In genomic region chr5:137636846-137637515, GRCh38 we compare ENCODE assay signal across 16 cellular contexts.
DNase-seq lines count a peak whose midpoint lies in the region; ATAC-seq and TF ChIP-seq lines count a peak whose summit lies in the region.
"Had no signal": no experiment of that assay in that cellular context is flagged by ENCODE, and none has a peak within 500 bp of the region (broad histone marks: within the 10 kb centered on the region; RNA-seq: fewer than 3 reads in every experiment).

No MANE protein-coding gene starts in this region.

- TF ChIP-seq POLR2A in adrenal gland (IDR thresholded peaks at IDR 0.05) (no peak), esophagus muscularis mucosa (IDR thresholded peaks at IDR 0.05; ENCODE audit: low read depth) (no peak)

- H3K9me3 ChIP-seq in H9 (ENCODE audit: control insufficient read depth, low read depth, low read length), result no peaks in the 10 kb centered on the region
- H3K9me3 ChIP-seq in adrenal gland (replicated peaks in 1 of 3), result no peaks in the 10 kb centered on the region
- no peaks in the 10 kb centered on the region for H3K9me3 ChIP-seq in esophagus muscularis mucosa
- no peaks in the 10 kb centered on the region for H3K9me3 ChIP-seq in neural progenitor cell (ENCODE audit: low read depth)
- no peaks in the 10 kb centered on the region for H3K9me3 ChIP-seq in hepatocyte (ENCODE audit: low read depth)
- no peaks in the 10 kb centered on the region for H3K9me3 ChIP-seq in left lung
- H3K9me3 ChIP-seq: HAP-1 had no signal

- no peak overlapping the region for H4K91ac ChIP-seq in H9 (ENCODE audit: insufficient read length, low read depth, low read length)

- DNase-seq in H9 (no peak), adrenal gland (no peak), esophagus muscularis mucosa (ENCODE audit: extremely low spot score) (peak; percentile 68), neural progenitor cell (ENCODE audit: low spot score) (no peak), GM10266 (ENCODE audit: extremely low spot score) (no peak), hepatocyte (ENCODE audit: low spot score) (no peak), left lung (no peak), NCI-H2081 treated with DMSO at 0.1 percent for 48 hours (lab: John Stamatoyannopoulos, UW) (no peak)
- DNase-seq: ACHN; Calu3; CD4-positive, CD25-positive, alpha-beta regulatory T cell; DMS 273 treated with DMSO at 0.1 percent for 48 hours; GOT3 had no signal

- H3K23ac ChIP-seq in H9 (ENCODE audit: insufficient read length, low read depth, low read length), result no peak overlapping the region

- no peak overlapping the region for H3K18ac ChIP-seq in H9 (ENCODE audit: insufficient read length, low read depth, low read length)

- H3K27ac Mint-ChIP-seq in H9, result peak overlapping the region in 2 of 3 experiments; percentile 26 to 79; a peak in 2 of 7 replicates
- H3K27ac Mint-ChIP-seq in neural progenitor cell, result peak overlapping the region; percentile 72
- H3K27ac Mint-ChIP-seq: CD4-positive, CD25-positive, alpha-beta regulatory T cell had no signal

- no peak overlapping the region for H3T11ph ChIP-seq in H9 (ENCODE audit: low read length)

- no peaks in the 10 kb centered on the region for H3K4me1 ChIP-seq in H9 (ENCODE audit: insufficient read depth, low read length)
- H3K4me1 ChIP-seq in adrenal gland (replicated peaks in 1 of 2), result peaks cover 0 to 17% of the 10 kb centered on the region in 2 donors
- no peaks in the 10 kb centered on the region for H3K4me1 ChIP-seq in esophagus muscularis mucosa
- no peaks in the 10 kb centered on the region for H3K4me1 ChIP-seq in neural progenitor cell
- no peaks in the 10 kb centered on the region for H3K4me1 ChIP-seq in hepatocyte (ENCODE audit: insufficient read depth)
- H3K4me1 ChIP-seq in left lung, result no peaks in the 10 kb centered on the region
- H3K4me1 ChIP-seq: BLaER1 treated with 17β-estradiol and CSF1 and Interleukin-3, amounts not matched to agents 10 nM and 100 nM had no signal

- no peak for ATAC-seq in left lung

- H2BK15ac ChIP-seq in H9 (ENCODE audit: low read depth, low read length), result no peak overlapping the region

- H2AFZ ChIP-seq in H9 (ENCODE audit: low read length) (no peak overlapping the region), neural progenitor cell (replicated peaks) (no peak overlapping the region), hepatocyte (no peak overlapping the region)

- no peak overlapping the region for H3K56ac ChIP-seq in H9 (ENCODE audit: insufficient read length, low read depth, low read length)

- TF ChIP-seq EP300 in esophagus muscularis mucosa (IDR thresholded peaks at IDR 0.05), result no peak

- H3K36me3 Mint-ChIP-seq in H9 (ENCODE audit: insufficient read depth in 1 of 3, low read depth in 3 of 3) (peaks cover 21 to 34% (median 23%) of the 10 kb centered on the region in 3 experiments), neural progenitor cell (peaks cover 21% of the 10 kb centered on the region)

- no peak overlapping the region for H2AK5ac ChIP-seq in H9 (ENCODE audit: insufficient read length, low read length)

- peaks cover 0 to 3% of the 10 kb centered on the region in 2 experiments; a peak in 1 of 5 replicates for H3K9me3 Mint-ChIP-seq in H9
- H3K9me3 Mint-ChIP-seq in neural progenitor cell, result peaks cover 8% of the 10 kb centered on the region
- H3K9me3 Mint-ChIP-seq: CD4-positive, CD25-positive, alpha-beta regulatory T cell had no signal

- H3K14ac ChIP-seq in H9 (ENCODE audit: insufficient read depth, low read length), result no peak overlapping the region

- no peak overlapping the region for H3K4me3 Mint-ChIP-seq in H9
- no peak overlapping the region for H3K4me3 Mint-ChIP-seq in neural progenitor cell
- H3K4me3 Mint-ChIP-seq: CD4-positive, CD25-positive, alpha-beta regulatory T cell had no signal

- no peaks in the 10 kb centered on the region for H3K9me2 ChIP-seq in hepatocyte (replicated peaks; ENCODE audit: insufficient read depth)

- H4K20me1 ChIP-seq in H9 (ENCODE audit: control insufficient read depth, insufficient read depth, insufficient read length), result no peaks in the 10 kb centered on the region
- no peaks in the 10 kb centered on the region for H4K20me1 ChIP-seq in neural progenitor cell (ENCODE audit: low read depth)
- no peaks in the 10 kb centered on the region for H4K20me1 ChIP-seq in hepatocyte (ENCODE audit: insufficient read depth, poor library complexity, severe bottlenecking)
- H4K20me1 ChIP-seq: BLaER1 treated with 17β-estradiol and CSF1 and Interleukin-3, amounts not matched to agents 10 nM and 100 nM had no signal

- no peaks in the 10 kb centered on the region for H3F3A ChIP-seq in neural progenitor cell (ENCODE audit: low read depth)

- H3K27me3 Mint-ChIP-seq in H9 (ENCODE audit: low read depth) (no peaks in the 10 kb centered on the region), neural progenitor cell (ENCODE audit: insufficient read depth, low read depth) (peaks cover 3% of the 10 kb centered on the region)
- H3K27me3 Mint-ChIP-seq: CD4-positive, CD25-positive, alpha-beta regulatory T cell had no signal

- H4K5ac ChIP-seq in H9 (ENCODE audit: insufficient read length, low read depth, low read length), result no peak overlapping the region

- no peaks in the 10 kb centered on the region for H3K23me2 ChIP-seq in H9 (ENCODE audit: insufficient read length, low read depth, low read length, poor library complexity, severe bottlenecking)

- H3K9ac ChIP-seq in H9 (ENCODE audit: extremely low read depth, insufficient read length, low read length) (no peak overlapping the region), neural progenitor cell (no peak overlapping the region)
- H3K9ac ChIP-seq: BLaER1 treated with 17β-estradiol and CSF1 and Interleukin-3, amounts not matched to agents 10 nM and 100 nM had no signal

- H3K27me3 ChIP-seq in H9 (ENCODE audit: insufficient read depth, low read length), result no peaks in the 10 kb centered on the region
- no peaks in the 10 kb centered on the region for H3K27me3 ChIP-seq in adrenal gland
- no peaks in the 10 kb centered on the region for H3K27me3 ChIP-seq in esophagus muscularis mucosa
- H3K27me3 ChIP-seq in neural progenitor cell, result no peaks in the 10 kb centered on the region
- no peaks in the 10 kb centered on the region for H3K27me3 ChIP-seq in hepatocyte
- H3K27me3 ChIP-seq in left lung, result no peaks in the 10 kb centered on the region
- H3K27me3 ChIP-seq: BLaER1 treated with 17β-estradiol and CSF1 and Interleukin-3, amounts not matched to agents 10 nM and 100 nM had no signal

- H3K4me1 Mint-ChIP-seq in H9 (peaks cover 3 to 4% of the 10 kb centered on the region in 2 experiments; a peak in 2 of 4 replicates), neural progenitor cell (peaks cover 12% of the 10 kb centered on the region)
- H3K4me1 Mint-ChIP-seq: CD4-positive, CD25-positive, alpha-beta regulatory T cell had no signal

- intact Hi-C loops in adrenal gland (cut with DNase I), result no loop called here
- intact Hi-C loops in esophagus muscularis mucosa (cut with DNase I), result no loop called here
- intact Hi-C loops in left lung (cut with DNase I), result no loop called here

- H2BK5ac ChIP-seq in H9 (ENCODE audit: insufficient read length, low read length), result no peak overlapping the region

- TF ChIP-seq CTCF in H9 (conservative IDR thresholded peaks at IDR 0.05), result no peak
- TF ChIP-seq CTCF in adrenal gland (IDR thresholded peaks at IDR 0.05), result no peak
- TF ChIP-seq CTCF in esophagus muscularis mucosa (IDR thresholded peaks at IDR 0.05), result no peak
- no peak for TF ChIP-seq CTCF in neural progenitor cell (IDR thresholded peaks at IDR 0.05)
- TF ChIP-seq CTCF in GM10266 (IDR thresholded peaks at IDR 0.05; ENCODE audit: control insufficient read depth, insufficient read depth, low read depth, missing control alignments), result no peak
- TF ChIP-seq CTCF in hepatocyte (IDR thresholded peaks at IDR 0.05; ENCODE audit: poor library complexity), result no peak
- TF ChIP-seq CTCF in left lung (IDR thresholded peaks at IDR 0.05), result no peak

- H3K79me1 ChIP-seq in H9 (ENCODE audit: insufficient read depth, low read depth, low read length, poor library complexity, severe bottlenecking), result no peaks in the 10 kb centered on the region

- WGBS in H9 (ENCODE audit: extremely low coverage, insufficient read length, low lambda C conversion rate), result no CpG with 5 or more reads among the region's 13 CpGs
- 95 to 97% (median 97%) methylated on average over 9 to 13 of the region's 13 CpGs for WGBS in adrenal gland, 4 donors
- WGBS in esophagus muscularis mucosa, result 98% methylated on average over 13 of the region's 13 CpGs
- WGBS in hepatocyte (ENCODE audit: low lambda C conversion rate, missing lambda C conversion rate), result 97% methylated on average over 13 of the region's 13 CpGs

- no peak overlapping the region for H2BK20ac ChIP-seq in H9 (ENCODE audit: low read depth, low read length, poor library complexity, severe bottlenecking)

- H2BK120ac ChIP-seq in H9 (ENCODE audit: low read depth, low read length, poor library complexity, severe bottlenecking), result no peak overlapping the region

- H3K4me3 ChIP-seq in adrenal gland (no peak overlapping the region), esophagus muscularis mucosa (no peak overlapping the region), neural progenitor cell (no peak overlapping the region), hepatocyte (no peak overlapping the region), left lung (no peak overlapping the region)
- H3K4me3 ChIP-seq: BLaER1 treated with 17β-estradiol and CSF1 and Interleukin-3, amounts not matched to agents 10 nM and 100 nM; HAP-1 had no signal

- H3K79me2 ChIP-seq in H9 (ENCODE audit: insufficient read depth, low read length) (no peaks in the 10 kb centered on the region), neural progenitor cell (ENCODE audit: low read depth) (no peaks in the 10 kb centered on the region), hepatocyte (no peaks in the 10 kb centered on the region)

- no peak overlapping the region for H2BK12ac ChIP-seq in H9 (ENCODE audit: insufficient read length, low read depth, low read length)

- H3K27ac ChIP-seq in H9 (ENCODE audit: insufficient read length, low read depth, low read length) (no peak overlapping the region), adrenal gland (peak overlapping the region in 3 of 5 donors; percentile 6 to 51 (median 32)), esophagus muscularis mucosa (replicated peaks in 1 of 4) (no peak overlapping the region), neural progenitor cell (no peak overlapping the region), hepatocyte (no peak overlapping the region), left lung (no peak overlapping the region)
- H3K27ac ChIP-seq: BLaER1 treated with 17β-estradiol and CSF1 and Interleukin-3, amounts not matched to agents 10 nM and 100 nM; HL-60 had no signal

- H3K4me2 ChIP-seq in H9 (ENCODE audit: insufficient read depth, insufficient read length, low read length) (no peak overlapping the region), neural progenitor cell (no peak overlapping the region), hepatocyte (no peak overlapping the region)
- H3K4me2 ChIP-seq: BLaER1 treated with 17β-estradiol and CSF1 and Interleukin-3, amounts not matched to agents 10 nM and 100 nM had no signal

- no peaks in the 10 kb centered on the region for H3K36me3 ChIP-seq in adrenal gland (replicated peaks in 1 of 2)
- H3K36me3 ChIP-seq in esophagus muscularis mucosa, result peaks cover 0 to 28% (median 10%) of the 10 kb centered on the region in 4 donors
- no peaks in the 10 kb centered on the region for H3K36me3 ChIP-seq in neural progenitor cell
- H3K36me3 ChIP-seq in hepatocyte (replicated peaks; ENCODE audit: insufficient read depth, low read depth), result no peaks in the 10 kb centered on the region
- no peaks in the 10 kb centered on the region for H3K36me3 ChIP-seq in left lung
- H3K36me3 ChIP-seq: HAP-1 had no signal

- H4K8ac ChIP-seq in H9 (replicated peaks; ENCODE audit: insufficient read length, low read depth, low read length), result no peak overlapping the region

- no peak overlapping the region for H3K4ac ChIP-seq in H9 (ENCODE audit: low read depth, low read length)

Comparison
In these comparisons a context has a peak if more than half of its experiments do, and no peak if none do; other contexts are left out.
1. H3K27ac ChIP-seq: peak in adrenal gland (3 of 5); none in H9 (single experiment), esophagus muscularis mucosa (0 of 4), neural progenitor cell (single experiment), hepatocyte (single experiment) and left lung (0 of 2).